Comparison of ENCODE assay signal across 8 cellular contexts in the genomic region with DNA sequence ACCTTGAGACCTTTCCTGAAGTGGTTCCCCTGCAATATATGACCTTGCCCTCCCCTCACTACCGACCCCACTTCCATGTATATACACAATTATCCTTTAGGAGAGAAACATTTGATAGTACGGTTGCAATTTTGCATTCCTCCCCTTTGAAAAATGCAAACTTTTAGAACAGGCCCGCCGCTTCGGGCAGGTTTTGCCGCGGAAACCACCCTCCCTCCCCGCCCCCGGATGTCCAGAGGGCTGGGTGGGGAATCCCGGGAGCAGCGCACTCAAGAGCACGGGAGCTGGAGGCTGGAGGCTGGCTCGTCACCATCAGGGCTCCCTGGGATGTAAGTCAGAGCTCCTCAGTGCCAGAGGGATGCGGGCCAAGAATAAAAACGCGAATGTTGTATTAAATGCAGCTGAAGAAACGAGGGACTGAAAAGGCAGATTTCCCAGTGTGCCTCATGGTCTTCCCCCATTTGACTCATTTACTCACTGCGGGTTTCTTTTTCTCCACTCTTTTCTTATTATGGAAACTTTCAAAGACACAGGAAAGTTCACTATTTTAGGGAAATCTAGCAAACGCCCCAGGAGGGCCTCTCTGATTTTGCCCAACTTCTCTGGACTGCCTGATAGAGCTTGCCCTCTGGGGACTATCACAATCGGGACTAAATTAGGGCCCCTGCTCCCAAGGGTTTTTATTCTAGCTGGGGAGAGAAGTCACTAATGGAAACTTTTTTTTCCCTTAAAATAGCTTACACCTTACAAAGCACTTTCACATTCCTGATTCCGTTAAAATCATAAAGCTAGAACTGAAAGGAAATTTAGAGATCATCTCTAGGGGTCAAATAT. TPM values are rescaled to one million over a fixed set of nuclear protein-coding genes. Genes with fewer than 3 reads are reported as not detected.
DNase-seq lines count a peak whose midpoint lies in the region; ATAC-seq and TF ChIP-seq lines count a peak whose summit lies in the region.

No MANE protein-coding gene starts in this region.

- DNase-seq in SJSA1 (ENCODE audit: low read depth in 1 of 2, low spot score in 2 of 2): peak; percentile 75 to 87
- DNase-seq in left lung: peak; percentile 88 to 89
- no peak for DNase-seq in KG1 (lab: John Stamatoyannopoulos, UW)
- DNase-seq in erythroblast (lab: John Stamatoyannopoulos, UW): no peak

- H3K36me3 ChIP-seq in SJSA1 (peaks cover 10% of the 10 kb centered on the region), left lung (no peaks in the 10 kb centered on the region), stomach smooth muscle (ENCODE audit: control insufficient read depth in 2 of 2, insufficient read depth in 2 of 2, low read length in 2 of 2) (no peaks in the 10 kb centered on the region)

- H3K9me3 ChIP-seq in SJSA1 (replicated peaks): no peaks in the 10 kb centered on the region
- no peaks in the 10 kb centered on the region for H3K9me3 ChIP-seq in left lung
- H3K9me3 ChIP-seq in stomach smooth muscle (ENCODE audit: control insufficient read depth in 2 of 2, low read length in 2 of 2): no peaks in the 10 kb centered on the region

- H3K4me3 ChIP-seq in GM12875 (ENCODE audit: low read depth, low read length) (peak overlapping the region; percentile 35), SJSA1 (peak overlapping the region; percentile 3), left lung (peak overlapping the region in 1 of 2 donors; percentile 17), stomach smooth muscle (ENCODE audit: low read length in 2 of 2) (peak overlapping the region; percentile 58 to 63)

- TF ChIP-seq POLR2A in erythroblast (IDR thresholded peaks at IDR 0.05; ENCODE audit: low read length): no peak

- H3K27ac ChIP-seq in SJSA1: peak overlapping the region; percentile 97
- peak overlapping the region; percentile 19 for H3K27ac ChIP-seq in cingulate gyrus (ENCODE audit: low read depth, low read length)
- peak overlapping the region; percentile 99 to 100 for H3K27ac ChIP-seq in left lung
- H3K27ac ChIP-seq in stomach smooth muscle (ENCODE audit: low read length): peak overlapping the region; percentile 99

- H3K4me1 ChIP-seq in SJSA1 (replicated peaks): peaks cover 65% of the 10 kb centered on the region
- peaks cover 31 to 71% of the 10 kb centered on the region in 2 donors for H3K4me1 ChIP-seq in left lung
- H3K4me1 ChIP-seq in stomach smooth muscle (ENCODE audit: control insufficient read depth, insufficient read depth, low read length): peaks cover 35% of the 10 kb centered on the region

- H3K27me3 ChIP-seq in SJSA1 (replicated peaks) (no peaks in the 10 kb centered on the region), left lung (no peaks in the 10 kb centered on the region), stomach smooth muscle (ENCODE audit: control insufficient read depth in 1 of 2, insufficient read depth in 2 of 2, low read length in 2 of 2) (no peaks in the 10 kb centered on the region)

- no peak for TF ChIP-seq CTCF in GM12875 (IDR thresholded peaks at IDR 0.05; ENCODE audit: borderline replicate concordance, insufficient read depth, low read depth, low read length)
- TF ChIP-seq CTCF in left lung (IDR thresholded peaks at IDR 0.05): no peak

- H3K9ac ChIP-seq in stomach smooth muscle (ENCODE audit: low read length in 2 of 2): peak overlapping the region; percentile 70 to 75

- intact Hi-C loops in left lung (cut with DNase I): loop anchor here in 1 of 2 donors (10.0 kb wide), 1 partner anchor 93 kb away; a partner anchor contains a TSS

- ATAC-seq in left lung (peak; percentile 16), HG02885 (IDR thresholded peaks at IDR 0.05; ENCODE audit: poor library complexity, unreplicated experiment) (no peak)

RNA-seq across cellular contexts. Expression of a gene that starts 2.9 kb away (rescaled TPM):
- 28.0 and 28.5 TPM in 2 replicates for total RNA-seq in SJSA1 (2014; rRNA removed; shearing (Covaris generic))
- 10 to 100 TPM; 53.5 to 80.7 TPM for total RNA-seq in left lung

Comparison
In these comparisons a context has a peak if more than half of its experiments do, and no peak if none do; other contexts are left out.
1. DNase-seq: peak in SJSA1 (2 of 2) and left lung (2 of 2); none in KG1 (single experiment) and erythroblast (0 of 2).
2. H3K27ac ChIP-seq: peak in every context shown above with its lines; median percentile 100 in left lung; 99 in stomach smooth muscle; 97 in SJSA1; 19 in cingulate gyrus.